Comparison of ENCODE assay signal across 1 cellular context in genomic region chr5:55218966-55219365, GRCh38.
TF ChIP-seq lines count a peak whose summit lies in the region.

No MANE protein-coding gene starts in this region.

TF ChIP-seq in HCT116, 20 proteins besides CTCF, POLR2A, EP300 and RAD21 (continued from another document):
- TF ChIP-seq ZBTB33 (IDR thresholded peaks at IDR 0.05; ENCODE audit: extremely low read depth, insufficient replicate concordance, low read length) = no peak
- peak; percentile 69 for TF ChIP-seq JUND (IDR thresholded peaks at IDR 0.05)
- TF ChIP-seq CBX3 (IDR thresholded peaks at IDR 0.05; ENCODE audit: low read depth) = peak; percentile 88
- TF ChIP-seq REST (IDR thresholded peaks at IDR 0.05; ENCODE audit: low read depth) = no peak
- TF ChIP-seq ZNF274 (IDR thresholded peaks at IDR 0.05; ENCODE audit: low read depth, low read length) = no peak
- TF ChIP-seq ATF3 (IDR thresholded peaks at IDR 0.05) = no peak
- peak; percentile 48; the same call in 1 of the 2 replicates for TF ChIP-seq POLR2AphosphoS5 (IDR thresholded peaks at IDR 0.05; ENCODE audit: low read depth, low read length)
- TF ChIP-seq SRF (IDR thresholded peaks at IDR 0.05; ENCODE audit: low read depth) = no peak
- peak; percentile 98 for TF ChIP-seq CEBPB (IDR thresholded peaks at IDR 0.05; ENCODE audit: low read depth)
- TF ChIP-seq ZFX (IDR thresholded peaks at IDR 0.05) = no peak
- no peak for TF ChIP-seq ELF1 (IDR thresholded peaks at IDR 0.05; ENCODE audit: borderline replicate concordance, low read depth)
- TF ChIP-seq YY1 (IDR thresholded peaks at IDR 0.05; ENCODE audit: extremely low read depth, insufficient replicate concordance, low read depth, low read length) = peak; percentile 19
- no peak for TF ChIP-seq EGR1 (IDR thresholded peaks at IDR 0.05; ENCODE audit: low read depth)
- TF ChIP-seq FOSL1 (IDR thresholded peaks at IDR 0.05; ENCODE audit: low read depth) = peak; percentile 53; the same call in 1 of the 2 replicates
- TF ChIP-seq SP1 (IDR thresholded peaks at IDR 0.05; ENCODE audit: low read depth) = peak; percentile 93
